15 cellular contexts compared by ENCODE assay signal in the genomic region with DNA sequence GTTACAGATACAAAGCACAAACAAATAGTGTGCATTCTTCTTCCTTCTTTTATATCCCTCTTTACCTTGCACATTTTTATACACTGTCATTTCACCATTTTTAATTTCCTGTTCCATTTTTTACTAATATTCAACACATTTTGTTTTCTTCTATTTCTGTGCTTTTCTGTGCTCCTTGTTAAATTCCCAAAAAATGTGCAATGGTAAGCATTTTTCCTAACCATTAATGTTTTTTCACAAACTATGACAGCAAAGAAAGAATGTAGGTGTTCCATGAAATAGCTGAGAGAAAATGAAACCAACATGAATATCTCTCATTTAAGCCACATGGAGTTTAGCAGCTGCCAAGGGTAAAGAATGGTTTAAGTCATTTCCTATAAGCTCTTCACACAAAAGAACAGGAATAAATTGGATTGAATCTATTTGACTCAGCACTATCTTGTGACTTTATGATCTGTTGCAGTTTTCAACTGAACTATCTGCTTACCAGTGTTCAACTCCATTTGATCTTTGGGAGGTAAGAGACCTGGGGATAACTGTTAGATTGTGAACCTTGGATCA.
"Had no signal": no experiment of that assay in that cellular context is flagged by ENCODE, and none has a peak within 500 bp of the region (broad histone marks: within the 10 kb centered on the region; RNA-seq: fewer than 3 reads in every experiment).

No MANE protein-coding gene starts in this region.

- H3K4me1 ChIP-seq: tibial artery had no signal

- DNase-seq: activated CD4-positive, alpha-beta T cell treated with anti-CD3 and anti-CD28 coated beads, Interleukin-2, amount 50 U/mL, for 1 hour; activated CD8-positive, alpha-beta memory T cell treated with anti-CD3 and anti-CD28 coated beads for 24 hours; activated gamma-delta T cell treated with Interleukin-2 at 50 U/mL for 16 hours; activated naive CD8-positive, alpha-beta T cell treated with anti-CD3 and anti-CD28 coated beads for 36 hours; natural killer cell; posterior cingulate gyrus; retina; stimulated activated CD4-positive, alpha-beta T cell treated with anti-CD3 and anti-CD28 coated beads, Interleukin-15, amount 100 ng/mL, for 24 hours; stimulated activated CD4-positive, alpha-beta T cell treated with anti-CD3 and anti-CD28 coated beads, Interleukin-4, amount 100 ng/mL, for 1 hour; stimulated activated naive B cell treated with anti-CD40 and anti-IgM and Interleukin-4, amounts not matched to agents 10 μg/mL and 1 μg/mL and 100 μg/mL, for 72 hours; T1000; tibial artery had no signal

- H3K27me3 ChIP-seq: dorsolateral prefrontal cortex, tibial artery had no signal

- H3K4me3 ChIP-seq: dorsolateral prefrontal cortex, tibial artery had no signal

- H3K27ac ChIP-seq: dorsolateral prefrontal cortex, tibial artery had no signal

- H3K9me3 ChIP-seq: tibial artery had no signal

- ATAC-seq: activated CD4-positive, CD25-positive, alpha-beta regulatory T cell treated with anti-CD3 and anti-CD28 coated beads, Interleukin-2, amount 50 U/mL, for 24 hours; natural killer cell; stimulated activated naive B cell treated with anti-CD40 and anti-IgM and Interleukin-4, amounts not matched to agents 10 μg/mL and 1 μg/mL and 100 μg/mL, for 72 hours had no signal

- FAIRE-seq: urothelium cell line had no signal

- H3K36me3 ChIP-seq: tibial artery had no signal
